In genomic region chr4:142005519-142005918, GRCh38 we compare ENCODE assay signal across 34 cellular contexts.
"Had no signal": no experiment of that assay in that cellular context is flagged by ENCODE, and none has a peak within 500 bp of the region (broad histone marks: within the 10 kb centered on the region; RNA-seq: fewer than 3 reads in every experiment).

No MANE protein-coding gene starts in this region.

- H3K9me3 ChIP-seq: MG63 had no signal

- H3K4me2 ChIP-seq: KMS-11 had no signal

- H3K27ac ChIP-seq: KMS-11 had no signal

- H3K9ac ChIP-seq: KMS-11 had no signal

- H3K27me3 ChIP-seq: MG63 had no signal

- H3K36me3 ChIP-seq: MG63 had no signal

- DNase-seq: Karpas-422, Kasumi-1, MG63, MM.1S, MV-4-11, NCI-H1048, NCI-H1092, NCI-H1092 treated with DMSO at 0.1 percent for 48 hours, NCI-H1105, NCI-H1105 treated with DMSO at 0.1 percent for 48 hours, NCI-H1417, NCI-H1417 treated with DMSO at 0.1 percent for 48 hours, NCI-H1436, NCI-H1436 treated with DMSO at 0.1 percent for 48 hours, NCI-H146, NCI-H1694, NCI-H1694 treated with DMSO at 0.1 percent for 48 hours, NCI-H187, NCI-H187 treated with DMSO at 0.1 percent for 48 hours, NCI-H1930, NCI-H2029, NCI-H2029 treated with DMSO at 0.1 percent for 48 hours, NCI-H2081, NCI-H2081 treated with DMSO at 0.1 percent for 48 hours, NCI-H2107, NCI-H2171, NCI-H2171 treated with DMSO at 0.1 percent for 48 hours, NCI-H2227 treated with DMSO at 0.1 percent for 48 hours, NCI-H226, NCI-H345, NCI-H446, NCI-H446 treated with DMSO at 0.1 percent for 48 hours, NCI-H510A had no signal

- H3K4me3 ChIP-seq: MG63 had no signal
